15 cellular contexts compared by ENCODE assay signal in the genomic region with DNA sequence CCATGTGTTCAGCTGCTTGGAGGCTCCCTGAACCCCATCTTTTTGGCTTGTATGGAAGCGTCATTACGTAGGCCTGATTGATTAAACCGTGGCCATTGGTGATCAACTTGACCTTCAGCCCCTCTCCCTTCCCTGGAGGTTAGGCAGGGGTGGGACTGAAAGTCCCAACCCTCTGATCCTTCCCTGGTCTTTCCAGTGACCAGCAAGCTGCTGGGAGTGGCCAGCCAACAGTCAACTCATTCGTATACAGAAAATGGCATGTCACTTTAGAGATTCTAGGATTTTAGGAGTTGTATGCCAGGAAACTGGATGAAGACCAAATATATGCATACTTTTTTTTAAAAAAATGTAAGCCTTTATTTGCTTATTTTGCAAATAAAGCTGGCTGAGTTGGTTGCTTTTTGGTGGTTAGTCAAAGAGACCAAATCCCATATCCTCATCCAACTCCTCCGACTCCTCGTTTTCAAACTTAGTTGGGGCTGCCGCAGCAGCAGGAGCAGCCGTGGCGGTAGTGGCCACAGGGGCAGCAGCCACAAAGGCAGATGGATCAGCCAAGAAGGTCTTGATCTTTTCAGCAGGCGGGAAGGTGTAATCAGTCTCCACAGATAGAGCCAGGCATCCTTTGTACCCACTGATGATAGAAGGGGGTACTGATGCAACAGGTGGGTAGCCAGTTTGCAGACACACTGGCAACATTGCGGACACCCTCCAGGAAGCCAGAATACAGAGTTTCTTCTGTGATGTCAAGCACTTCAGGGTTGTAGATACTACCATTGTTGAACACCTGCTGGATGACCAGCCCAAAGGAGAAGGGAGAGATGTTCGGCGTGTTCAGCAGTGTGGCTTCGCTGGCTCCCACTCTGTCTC.
"Had no signal": no experiment of that assay in that cellular context is flagged by ENCODE, and none has a peak within 500 bp of the region (broad histone marks: within the 10 kb centered on the region; RNA-seq: fewer than 3 reads in every experiment).

No MANE protein-coding gene starts in this region.

- H3K27ac Mint-ChIP-seq: activated naive CD8-positive, alpha-beta T cell treated with anti-CD3 and anti-CD28 coated beads, Interleukin-2, amount 50 U/mL, for 24 hours; dendritic cell treated with granulocyte-macrophage colony-stimulating factor and Interleukin-4, amounts not matched to agents 40 ng/mL and 50 ng/mL, for 4 days; effector memory CD8-positive, alpha-beta T cell; T-cell had no signal

- H3K4me2 ChIP-seq: hepatocyte had no signal

- H3K36me3 Mint-ChIP-seq: T-cell had no signal

- H3K9me3 Mint-ChIP-seq: activated naive CD8-positive, alpha-beta T cell treated with anti-CD3 and anti-CD28 coated beads, Interleukin-2, amount 50 U/mL, for 24 hours; activated T-helper 17 cell treated with anti-CD3 and anti-CD28 coated beads, Interleukin-2, amount 50 U/mL, for 72 hours; dendritic cell treated with granulocyte-macrophage colony-stimulating factor and Interleukin-4, amounts not matched to agents 40 ng/mL and 50 ng/mL, for 4 days; effector memory CD8-positive, alpha-beta T cell; T-cell had no signal

- H3K27me3 Mint-ChIP-seq: activated naive CD8-positive, alpha-beta T cell treated with anti-CD3 and anti-CD28 coated beads, Interleukin-2, amount 50 U/mL, for 24 hours; activated T-helper 17 cell treated with anti-CD3 and anti-CD28 coated beads, Interleukin-2, amount 50 U/mL, for 72 hours; effector memory CD8-positive, alpha-beta T cell; T-cell had no signal

- ATAC-seq: activated naive CD8-positive, alpha-beta T cell treated with anti-CD3 and anti-CD28 coated beads, Interleukin-2, amount 50 U/mL, for 24 hours; activated T-helper 17 cell treated with anti-CD3 and anti-CD28 coated beads, Interleukin-2, amount 50 U/mL, for 72 hours; effector memory CD8-positive, alpha-beta T cell; T-cell had no signal

- H3K27ac ChIP-seq: breast epithelium, thoracic aorta had no signal

- H3K4me3 Mint-ChIP-seq: activated naive CD8-positive, alpha-beta T cell treated with anti-CD3 and anti-CD28 coated beads, Interleukin-2, amount 50 U/mL, for 24 hours; activated T-helper 17 cell treated with anti-CD3 and anti-CD28 coated beads, Interleukin-2, amount 50 U/mL, for 72 hours; dendritic cell treated with granulocyte-macrophage colony-stimulating factor and Interleukin-4, amounts not matched to agents 40 ng/mL and 50 ng/mL, for 4 days; effector memory CD8-positive, alpha-beta T cell; T-cell had no signal

- H3K36me3 ChIP-seq: breast epithelium, stomach, thoracic aorta had no signal

- H2AFZ ChIP-seq: hepatocyte had no signal

- H3K4me3 ChIP-seq: breast epithelium, hepatocyte, stomach, thoracic aorta had no signal

- DNase-seq: activated CD4-positive, alpha-beta T cell treated with anti-CD3 and anti-CD28 coated beads for 1 hour; activated CD4-positive, alpha-beta T cell treated with anti-CD3 and anti-CD28 coated beads, Interleukin-2, amount 50 U/mL, for 48 hours; activated naive CD4-positive, alpha-beta T cell treated with Interleukin-2 at 50 U/mL for 16 hours; activated naive CD8-positive, alpha-beta T cell treated with anti-CD3 and anti-CD28 coated beads, Interleukin-2, amount 50 U/mL, for 24 hours; effector memory CD8-positive, alpha-beta T cell; stimulated activated CD4-positive, alpha-beta T cell treated with anti-CD3 and anti-CD28 coated beads, Interleukin-12 subunit alpha, Interleukin-12 subunit beta, amount 100 ng/mL, for 4 hours; stimulated activated CD4-positive, alpha-beta T cell treated with anti-CD3 and anti-CD28 coated beads, Interleukin-2, amount 100 ng/mL, for 24 hours; stomach; T-cell; T-helper 9 cell had no signal

- H3K27me3 ChIP-seq: breast epithelium, hepatocyte, stomach had no signal

- H3K4me1 Mint-ChIP-seq: activated naive CD8-positive, alpha-beta T cell treated with anti-CD3 and anti-CD28 coated beads, Interleukin-2, amount 50 U/mL, for 24 hours; T-cell had no signal

- H3K9me3 ChIP-seq: breast epithelium, stomach, thoracic aorta had no signal

- H3K79me2 ChIP-seq: hepatocyte had no signal
